Comparison of ENCODE assay signal across 8 cellular contexts in the genomic region with DNA sequence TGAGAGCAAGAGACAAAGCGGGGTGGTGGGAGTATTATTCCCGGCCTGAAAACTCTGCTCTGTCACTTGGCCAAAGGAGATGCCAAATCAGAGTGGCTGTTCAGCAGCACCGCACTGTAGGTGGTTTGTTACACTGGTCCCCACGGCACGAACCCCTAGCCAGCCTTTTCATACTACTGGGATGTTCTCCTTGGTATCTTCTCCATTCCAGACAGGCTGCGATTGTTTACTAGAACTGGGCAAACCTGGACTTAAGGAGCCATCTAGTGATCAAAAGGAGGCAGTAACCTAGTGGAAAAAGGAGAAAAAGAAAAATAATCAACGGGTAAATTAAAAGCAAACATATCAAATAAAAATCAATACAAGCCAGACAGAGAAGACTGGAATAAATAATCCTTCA. TPM values are rescaled to one million over a fixed set of nuclear protein-coding genes. Genes with fewer than 3 reads are reported as not detected.
DNase-seq lines count a peak whose midpoint lies in the region; ATAC-seq and TF ChIP-seq lines count a peak whose summit lies in the region.

No MANE protein-coding gene starts in this region.

- no peak for ATAC-seq in gastrocnemius medialis
- ATAC-seq in naive thymus-derived CD8-positive, alpha-beta T cell: no peak

- no peak overlapping the region for H3K27ac Mint-ChIP-seq in naive thymus-derived CD8-positive, alpha-beta T cell

- peak; percentile 74 for TF ChIP-seq RAD21 in Ishikawa (IDR thresholded peaks at IDR 0.05; ENCODE audit: low read depth)

- DNase-seq in SIG-M5 treated with dmso at 0.1 percent for 504 hours (lab: John Stamatoyannopoulos, UW; ENCODE audit: unreplicated experiment) (peak; percentile 15), SIG-M5 (lab: John Stamatoyannopoulos, UW) (no peak), adipocyte (ENCODE audit: low read depth) (peak; percentile 66), medulla oblongata (ENCODE audit: extremely low spot score) (peak; percentile 48), gastrocnemius medialis (no peak)
- DNase-seq in stimulated activated CD4-positive, alpha-beta T cell treated with anti-CD3 and anti-CD28 coated beads, Interleukin-12 subunit alpha, Interleukin-12 subunit beta, amount 100 ng/mL, for 4 hours: no peak
- DNase-seq in naive thymus-derived CD8-positive, alpha-beta T cell: no peak

- H3K27me3 Mint-ChIP-seq in naive thymus-derived CD8-positive, alpha-beta T cell: peaks cover 0 to 11% (median under 1%) of the 10 kb centered on the region in 5 donors

- TF ChIP-seq EP300 in Ishikawa (IDR thresholded peaks at IDR 0.05; ENCODE audit: borderline replicate concordance): no peak

- H3K4me1 ChIP-seq in adipocyte (ENCODE audit: control insufficient read depth, insufficient read depth, low read length): no peaks in the 10 kb centered on the region
- H3K4me1 ChIP-seq in gastrocnemius medialis: no peaks in the 10 kb centered on the region

- H3K36me3 Mint-ChIP-seq in naive thymus-derived CD8-positive, alpha-beta T cell: no peaks in the 10 kb centered on the region

- H3K9me3 ChIP-seq in adipocyte (ENCODE audit: control insufficient read depth, low read length) (no peaks in the 10 kb centered on the region), gastrocnemius medialis (no peaks in the 10 kb centered on the region)

- in situ Hi-C loops in gastrocnemius medialis (cut with MboI; ENCODE audit: low sequenced_read_pairs in 4 of 4): no loop called here

- intact Hi-C loops in gastrocnemius medialis (cut with DNase I; ENCODE audit: low total_unique reads): no loop called here

- H3K27me3 ChIP-seq in adipocyte (replicated peaks; ENCODE audit: control insufficient read depth, insufficient read depth, low read length): no peaks in the 10 kb centered on the region
- H3K27me3 ChIP-seq in gastrocnemius medialis: no peaks in the 10 kb centered on the region

- TF ChIP-seq POLR2A in gastrocnemius medialis (IDR thresholded peaks at IDR 0.05): no peak

- H3K4me1 Mint-ChIP-seq in naive thymus-derived CD8-positive, alpha-beta T cell: no peaks in the 10 kb centered on the region

- H3K9ac ChIP-seq in adipocyte (ENCODE audit: low read length): no peak overlapping the region

- POLR2A ChIA-PET in naive thymus-derived CD8-positive, alpha-beta T cell (lab: Charles Lee): no interaction called here

- no peak for TF ChIP-seq CTCF in gastrocnemius medialis (IDR thresholded peaks at IDR 0.05 in 4 of 5, conservative IDR thresholded peaks at IDR 0.05 in 1 of 5)

- no peak overlapping the region for H3K4me3 Mint-ChIP-seq in naive thymus-derived CD8-positive, alpha-beta T cell

- peaks cover 0 to 9% (median under 1%) of the 10 kb centered on the region in 9 donors for H3K9me3 Mint-ChIP-seq in naive thymus-derived CD8-positive, alpha-beta T cell

- H3K36me3 ChIP-seq in adipocyte (ENCODE audit: control insufficient read depth, insufficient read depth, low read length, severe bottlenecking) (no peaks in the 10 kb centered on the region), gastrocnemius medialis (no peaks in the 10 kb centered on the region)

- no peak overlapping the region for H3K4me3 ChIP-seq in adipocyte (ENCODE audit: low read length)
- no peak overlapping the region for H3K4me3 ChIP-seq in gastrocnemius medialis

- no peak overlapping the region for H3K27ac ChIP-seq in gastrocnemius medialis

TF ChIP-seq in Ishikawa, 13 proteins besides CTCF, POLR2A, EP300 and RAD21:
- TF ChIP-seq TEAD4 (IDR thresholded peaks at IDR 0.05): no peak
- TF ChIP-seq CEBPB (IDR thresholded peaks at IDR 0.05): no peak
- no peak for TF ChIP-seq TCF12 (IDR thresholded peaks at IDR 0.05; ENCODE audit: low read depth)
- no peak for TF ChIP-seq NFIC (IDR thresholded peaks at IDR 0.05)
- TF ChIP-seq YY1 (IDR thresholded peaks at IDR 0.05; ENCODE audit: low read depth): no peak
- no peak for TF ChIP-seq FOXM1 (IDR thresholded peaks at IDR 0.05; ENCODE audit: borderline replicate concordance, low read depth)
- TF ChIP-seq, protein P1, sequence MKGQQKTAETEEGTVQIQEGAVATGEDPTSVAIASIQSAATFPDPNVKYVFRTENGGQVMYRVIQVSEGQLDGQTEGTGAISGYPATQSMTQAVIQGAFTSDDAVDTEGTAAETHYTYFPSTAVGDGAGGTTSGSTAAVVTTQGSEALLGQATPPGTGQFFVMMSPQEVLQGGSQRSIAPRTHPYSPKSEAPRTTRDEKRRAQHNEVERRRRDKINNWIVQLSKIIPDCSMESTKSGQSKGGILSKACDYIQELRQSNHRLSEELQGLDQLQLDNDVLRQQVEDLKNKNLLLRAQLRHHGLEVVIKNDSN (IDR thresholded peaks at IDR 0.05): no peak
- no peak for TF ChIP-seq EGR1 (IDR thresholded peaks at IDR 0.05)
- no peak for TF ChIP-seq REST (IDR thresholded peaks at IDR 0.05; ENCODE audit: low read depth)
- TF ChIP-seq, protein P2, sequence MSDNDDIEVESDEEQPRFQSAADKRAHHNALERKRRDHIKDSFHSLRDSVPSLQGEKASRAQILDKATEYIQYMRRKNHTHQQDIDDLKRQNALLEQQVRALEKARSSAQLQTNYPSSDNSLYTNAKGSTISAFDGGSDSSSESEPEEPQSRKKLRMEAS (IDR thresholded peaks at IDR 0.05): no peak
- TF ChIP-seq TAF1 (IDR thresholded peaks at IDR 0.05; ENCODE audit: low read depth): no peak
- TF ChIP-seq CREB1 (IDR thresholded peaks at IDR 0.05; ENCODE audit: low read depth): no peak
- no peak for TF ChIP-seq ZBTB7A (IDR thresholded peaks at IDR 0.05; ENCODE audit: low read depth)

RNA-seq across cellular contexts. Expression of gene TMTC2, which starts 58.9 kb away (rescaled TPM):
- total RNA-seq in gastrocnemius medialis: 1 to 10 TPM; 1.6 to 2.5 (median 1.9) TPM
- total RNA-seq in naive thymus-derived CD8-positive, alpha-beta T cell: 1 to 10 TPM; 3.7 to 4.0 TPM
- polyA plus RNA-seq in naive thymus-derived CD8-positive, alpha-beta T cell: under 1 TPM in 2 of 3 donors, not detected in 1; 0.14 to 0.16 TPM

Comparison
In these comparisons a context has a peak if more than half of its experiments do, and no peak if none do; other contexts are left out.
1. DNase-seq: peak in SIG-M5 treated with dmso at 0.1 percent for 504 hours (single experiment), adipocyte (single experiment) and medulla oblongata (single experiment); none in SIG-M5 (single experiment), gastrocnemius medialis (0 of 2), stimulated activated CD4-positive, alpha-beta T cell treated with anti-CD3 and anti-CD28 coated beads, Interleukin-12 subunit alpha, Interleukin-12 subunit beta, amount 100 ng/mL, for 4 hours (single experiment) and naive thymus-derived CD8-positive, alpha-beta T cell (0 of 10).